ENCODE assay signal across 1 cellular context in the genomic region with DNA sequence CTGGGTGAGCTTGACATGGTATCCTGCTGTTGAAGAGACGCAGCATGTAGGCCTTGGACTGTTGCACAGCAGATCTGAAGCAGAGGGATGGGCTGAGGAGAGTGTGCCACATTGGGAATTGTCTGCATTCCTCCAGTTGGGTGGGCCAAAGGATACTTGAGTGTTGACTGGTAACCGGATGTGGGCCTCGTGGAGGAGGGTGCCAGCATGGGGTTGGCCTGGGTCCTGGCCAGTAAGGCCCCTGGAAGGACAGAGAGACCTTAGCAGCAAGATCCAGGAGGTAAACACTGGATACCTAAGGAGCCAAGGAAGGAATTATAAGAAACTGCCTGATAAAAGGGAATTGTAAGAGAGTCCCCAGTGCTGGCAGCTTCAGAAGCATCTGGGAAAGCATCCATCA.
TF ChIP-seq lines count a peak whose summit lies in the region.

No MANE protein-coding gene starts in this region.

TF ChIP-seq in IMR-90, 13 proteins besides CTCF, POLR2A, EP300 and RAD21:
- TF ChIP-seq, protein P1, sequence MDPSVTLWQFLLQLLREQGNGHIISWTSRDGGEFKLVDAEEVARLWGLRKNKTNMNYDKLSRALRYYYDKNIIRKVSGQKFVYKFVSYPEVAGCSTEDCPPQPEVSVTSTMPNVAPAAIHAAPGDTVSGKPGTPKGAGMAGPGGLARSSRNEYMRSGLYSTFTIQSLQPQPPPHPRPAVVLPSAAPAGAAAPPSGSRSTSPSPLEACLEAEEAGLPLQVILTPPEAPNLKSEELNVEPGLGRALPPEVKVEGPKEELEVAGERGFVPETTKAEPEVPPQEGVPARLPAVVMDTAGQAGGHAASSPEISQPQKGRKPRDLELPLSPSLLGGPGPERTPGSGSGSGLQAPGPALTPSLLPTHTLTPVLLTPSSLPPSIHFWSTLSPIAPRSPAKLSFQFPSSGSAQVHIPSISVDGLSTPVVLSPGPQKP (IDR thresholded peaks at IDR 0.05; ENCODE audit: borderline replicate concordance, low read depth, low read length) = no peak
- TF ChIP-seq BHLHE40 (IDR thresholded peaks at IDR 0.05; ENCODE audit: low read depth, low read length) (no peak), MAFK (IDR thresholded peaks at IDR 0.05; ENCODE audit: low read depth, low read length) (no peak), NFE2L2 (IDR thresholded peaks at IDR 0.05; ENCODE audit: low read depth, low read length) (no peak), RFX5 (IDR thresholded peaks at IDR 0.05; ENCODE audit: low read depth, low read length) (no peak), CHD1 (IDR thresholded peaks at IDR 0.05; ENCODE audit: low read depth, low read length) (no peak), CEBPB (IDR thresholded peaks at IDR 0.05; ENCODE audit: low read depth, low read length) (no peak), SMC3 (IDR thresholded peaks at IDR 0.05; ENCODE audit: low read depth, low read length) (no peak), FOS (IDR thresholded peaks at IDR 0.05; ENCODE audit: low read depth, low read length) (no peak), RCOR1 (IDR thresholded peaks at IDR 0.05; ENCODE audit: insufficient replicate concordance, low read length) (no peak), MXI1 (IDR thresholded peaks at IDR 0.05; ENCODE audit: borderline replicate concordance, low read depth, low read length) (no peak), MAZ (IDR thresholded peaks at IDR 0.05; ENCODE audit: borderline replicate concordance, low read depth, low read length) (no peak)
- TF ChIP-seq, protein P2, sequence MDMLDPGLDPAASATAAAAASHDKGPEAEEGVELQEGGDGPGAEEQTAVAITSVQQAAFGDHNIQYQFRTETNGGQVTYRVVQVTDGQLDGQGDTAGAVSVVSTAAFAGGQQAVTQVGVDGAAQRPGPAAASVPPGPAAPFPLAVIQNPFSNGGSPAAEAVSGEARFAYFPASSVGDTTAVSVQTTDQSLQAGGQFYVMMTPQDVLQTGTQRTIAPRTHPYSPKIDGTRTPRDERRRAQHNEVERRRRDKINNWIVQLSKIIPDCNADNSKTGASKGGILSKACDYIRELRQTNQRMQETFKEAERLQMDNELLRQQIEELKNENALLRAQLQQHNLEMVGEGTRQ (IDR thresholded peaks at IDR 0.05; ENCODE audit: low read depth, low read length) = no peak
